ENCODE assay signal across 1 cellular context in genomic region chr6:73655341-73655917, GRCh38.
TF ChIP-seq lines count a peak whose summit lies in the region.

No MANE protein-coding gene starts in this region.

TF ChIP-seq in HepG2, 621 proteins besides CTCF, POLR2A, EP300 and RAD21:
- TF ChIP-seq PRDM10 (CRISPR knock-in tag; IDR thresholded peaks at IDR 0.05; ENCODE audit: low read depth), result no peak
- no peak for TF ChIP-seq FOXA3 (CRISPR knock-in tag; IDR thresholded peaks at IDR 0.05)
- TF ChIP-seq ZNF264 (CRISPR knock-in tag; IDR thresholded peaks at IDR 0.05), result no peak
- TF ChIP-seq AGO1 (IDR thresholded peaks at IDR 0.05; ENCODE audit: low read depth, low read length, poor library complexity, severe bottlenecking), result no peak
- no peak for TF ChIP-seq TEF (CRISPR knock-in tag; IDR thresholded peaks at IDR 0.05)
- TF ChIP-seq TRIM24 (CRISPR knock-in tag; IDR thresholded peaks at IDR 0.05), result no peak
- no peak for TF ChIP-seq SP2 (CRISPR knock-in tag; IDR thresholded peaks at IDR 0.05)
